In the genomic region with DNA sequence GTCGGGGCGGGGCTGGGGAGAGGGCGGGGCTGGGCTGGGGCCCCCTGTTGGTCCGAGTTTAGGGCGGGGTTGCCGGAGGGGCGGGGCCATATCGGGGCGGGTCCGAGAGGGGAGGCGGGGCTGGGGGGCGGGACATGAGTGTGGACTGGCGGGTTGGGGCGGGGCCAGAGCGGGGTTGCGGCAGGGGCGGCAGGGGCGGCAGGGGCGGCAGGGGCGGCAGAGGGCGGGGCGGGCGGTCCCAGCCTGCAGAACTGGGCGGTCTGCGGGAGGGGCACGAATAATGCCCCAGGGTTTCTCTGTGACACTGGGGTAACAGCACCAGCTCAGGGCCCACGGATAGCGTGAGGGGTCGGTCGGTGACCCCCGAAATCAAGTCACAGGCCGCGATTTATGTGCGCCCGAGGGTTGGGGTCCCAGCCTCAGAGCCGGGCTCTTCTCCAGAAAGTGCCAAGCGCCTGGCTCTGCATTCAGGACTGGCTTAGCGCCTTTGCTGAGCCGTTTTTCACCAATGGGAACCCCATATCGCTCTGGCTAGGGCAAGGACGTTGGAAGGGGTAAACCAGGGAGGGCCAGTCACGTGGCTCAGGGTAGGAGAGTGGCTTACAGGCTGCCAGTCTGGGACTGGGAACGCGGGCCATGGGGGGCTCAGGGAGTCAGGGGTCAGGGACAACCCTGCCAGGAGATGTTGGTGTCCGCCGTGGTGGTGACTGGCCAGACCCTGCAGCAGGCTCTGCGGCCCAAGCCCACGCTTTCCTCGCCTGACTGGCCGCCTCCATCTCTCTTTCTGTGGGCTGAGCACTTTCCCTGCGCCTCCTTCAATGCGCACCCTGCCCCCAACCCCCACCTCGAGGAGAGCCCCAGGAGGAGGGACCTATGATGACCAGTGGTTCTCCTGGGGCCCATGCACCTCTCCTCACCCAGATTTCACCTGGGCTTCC, we compare ENCODE assay signal across 1 cellular context.
TF ChIP-seq lines count a peak whose summit lies in the region.

No MANE protein-coding gene starts in this region.

TF ChIP-seq in neural cell, 6 proteins besides CTCF, POLR2A, EP300 and RAD21 (continued from another document):
- TF ChIP-seq, protein P1, sequence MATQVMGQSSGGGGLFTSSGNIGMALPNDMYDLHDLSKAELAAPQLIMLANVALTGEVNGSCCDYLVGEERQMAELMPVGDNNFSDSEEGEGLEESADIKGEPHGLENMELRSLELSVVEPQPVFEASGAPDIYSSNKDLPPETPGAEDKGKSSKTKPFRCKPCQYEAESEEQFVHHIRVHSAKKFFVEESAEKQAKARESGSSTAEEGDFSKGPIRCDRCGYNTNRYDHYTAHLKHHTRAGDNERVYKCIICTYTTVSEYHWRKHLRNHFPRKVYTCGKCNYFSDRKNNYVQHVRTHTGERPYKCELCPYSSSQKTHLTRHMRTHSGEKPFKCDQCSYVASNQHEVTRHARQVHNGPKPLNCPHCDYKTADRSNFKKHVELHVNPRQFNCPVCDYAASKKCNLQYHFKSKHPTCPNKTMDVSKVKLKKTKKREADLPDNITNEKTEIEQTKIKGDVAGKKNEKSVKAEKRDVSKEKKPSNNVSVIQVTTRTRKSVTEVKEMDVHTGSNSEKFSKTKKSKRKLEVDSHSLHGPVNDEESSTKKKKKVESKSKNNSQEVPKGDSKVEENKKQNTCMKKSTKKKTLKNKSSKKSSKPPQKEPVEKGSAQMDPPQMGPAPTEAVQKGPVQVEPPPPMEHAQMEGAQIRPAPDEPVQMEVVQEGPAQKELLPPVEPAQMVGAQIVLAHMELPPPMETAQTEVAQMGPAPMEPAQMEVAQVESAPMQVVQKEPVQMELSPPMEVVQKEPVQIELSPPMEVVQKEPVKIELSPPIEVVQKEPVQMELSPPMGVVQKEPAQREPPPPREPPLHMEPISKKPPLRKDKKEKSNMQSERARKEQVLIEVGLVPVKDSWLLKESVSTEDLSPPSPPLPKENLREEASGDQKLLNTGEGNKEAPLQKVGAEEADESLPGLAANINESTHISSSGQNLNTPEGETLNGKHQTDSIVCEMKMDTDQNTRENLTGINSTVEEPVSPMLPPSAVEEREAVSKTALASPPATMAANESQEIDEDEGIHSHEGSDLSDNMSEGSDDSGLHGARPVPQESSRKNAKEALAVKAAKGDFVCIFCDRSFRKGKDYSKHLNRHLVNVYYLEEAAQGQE (IDR thresholded peaks at IDR 0.05; ENCODE audit: borderline replicate concordance), result no peak
- no peak for TF ChIP-seq TAF1 (IDR thresholded peaks at IDR 0.05; ENCODE audit: low read depth)
- no peak for TF ChIP-seq POLR2AphosphoS5 (IDR thresholded peaks at IDR 0.05)
TF ChIP-seq in neural cell: peak in this region for 0.
